In the genomic region with DNA sequence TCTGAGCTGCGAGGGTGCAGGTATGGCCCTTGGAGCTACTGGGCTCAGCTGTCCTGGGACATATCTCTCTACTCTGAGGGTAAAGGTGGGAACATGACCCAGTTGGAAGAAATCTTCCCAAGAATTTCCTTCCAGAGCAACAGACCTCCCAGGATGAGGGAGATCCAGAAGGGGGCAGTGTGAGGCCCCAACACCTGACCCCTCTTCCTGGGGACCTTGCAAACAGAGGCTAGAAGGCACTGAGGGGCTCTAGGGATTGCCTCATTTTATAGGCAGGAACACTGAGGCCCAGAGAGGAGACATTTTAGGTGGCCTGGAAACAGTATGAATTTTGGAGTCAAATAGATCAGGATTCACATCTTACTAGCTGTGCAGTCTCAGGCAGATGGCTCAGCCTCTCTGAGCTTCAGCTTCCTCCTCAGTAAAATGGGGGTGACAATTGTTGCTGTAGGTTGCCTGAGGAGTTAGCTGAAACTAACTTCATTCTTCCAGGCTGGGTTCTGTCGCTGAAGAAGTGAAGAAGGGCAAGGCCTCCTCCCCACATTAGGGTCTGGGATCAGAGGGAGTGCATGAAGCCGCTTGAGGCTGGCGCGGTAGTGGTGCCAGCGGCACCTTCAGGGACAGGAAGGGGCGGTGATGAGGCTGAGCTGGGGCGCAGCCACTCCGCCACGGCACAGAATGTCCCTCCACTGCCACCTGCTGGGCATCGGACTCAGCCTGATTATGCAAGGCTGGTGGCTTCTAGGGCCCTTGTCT, we compare ENCODE assay signal across 9 cellular contexts.
DNase-seq lines count a peak whose midpoint lies in the region; ATAC-seq and TF ChIP-seq lines count a peak whose summit lies in the region.
"Had no signal": no experiment of that assay in that cellular context is flagged by ENCODE, and none has a peak within 500 bp of the region (broad histone marks: within the 10 kb centered on the region; RNA-seq: fewer than 3 reads in every experiment).

No MANE protein-coding gene starts in this region.

- in situ Hi-C loops in brain microvascular endothelial cell (cut with HindIII; ENCODE audit: low pct_ligation_motif_present, low sequenced_read_pairs): no loop called here

- H3K27ac ChIP-seq in WERI-Rb-1: no peak overlapping the region
- H3K27ac ChIP-seq in brain microvascular endothelial cell: no peak overlapping the region
- H3K27ac ChIP-seq: skin epidermis had no signal

- H3K36me3 ChIP-seq in WERI-Rb-1 (no peaks in the 10 kb centered on the region), brain microvascular endothelial cell (replicated peaks) (no peaks in the 10 kb centered on the region)

- H3K4me3 ChIP-seq in WERI-Rb-1 (ENCODE audit: low read depth, low read length): 0 out of 2 replicates have a peak overlapping the region, but pooled peaks have one; percentile 13
- H3K4me3 ChIP-seq in brain microvascular endothelial cell (ENCODE audit: low read depth, low read length): no peak overlapping the region
- H3K4me3 ChIP-seq: skin epidermis had no signal

- no peaks in the 10 kb centered on the region for H3K9me3 ChIP-seq in WERI-Rb-1 (ENCODE audit: severe bottlenecking)

- TF ChIP-seq CTCF in GM12872 (IDR thresholded peaks at IDR 0.05; ENCODE audit: insufficient read depth, low read depth, low read length) (peak; percentile 93), WERI-Rb-1 (IDR thresholded peaks at IDR 0.05; ENCODE audit: low read depth, low read length) (peak; percentile 100), brain microvascular endothelial cell (IDR thresholded peaks at IDR 0.05; ENCODE audit: low read depth, low read length, missing control alignments) (peak; percentile 91)

- peak; percentile 83 for ATAC-seq in HG02798 (IDR thresholded peaks at IDR 0.05; ENCODE audit: poor library complexity, unreplicated experiment)

- H3K27me3 ChIP-seq in WERI-Rb-1 (ENCODE audit: insufficient read depth, low read depth, severe bottlenecking) (no peaks in the 10 kb centered on the region), brain microvascular endothelial cell (replicated peaks) (no peaks in the 10 kb centered on the region)

- peak; percentile 54 for DNase-seq in NCI-H2029 treated with DMSO at 0.1 percent for 48 hours (lab: John Stamatoyannopoulos, UW)
- DNase-seq in WERI-Rb-1: peak; percentile 96
- DNase-seq in brain microvascular endothelial cell: peak; percentile 59
- peak; percentile 77 for DNase-seq in inferior parietal cortex (ENCODE audit: extremely low spot score)
- peak; percentile 77 to 91 for DNase-seq in stimulated activated CD4-positive, alpha-beta T cell treated with anti-CD3 and anti-CD28 coated beads, Interleukin-12 subunit alpha, Interleukin-12 subunit beta, amount 100 ng/mL, for 24 hours (ENCODE audit: low read depth in 2 of 2)
- DNase-seq in T1000 (lab: John Stamatoyannopoulos, UW): no peak
